ENCODE assay signal across 8 cellular contexts in genomic region chr19:34171539-34171876, GRCh38. TPM values are rescaled to one million over a fixed set of nuclear protein-coding genes. Genes with fewer than 3 reads are reported as not detected.
A peak's percentile ranks its signal among the peaks of the same experiment; 100 is the strongest.
DNase-seq lines count a peak whose midpoint lies in the region; ATAC-seq, FAIRE-seq and TF ChIP-seq lines count a peak whose summit lies in the region.

No MANE protein-coding gene starts in this region.

- H3K27me3 ChIP-seq in osteoblast (ENCODE audit: insufficient read depth, low read length): peaks cover 6% of the 10 kb centered on the region

- H3K36me3 ChIP-seq in osteoblast (ENCODE audit: insufficient read depth, low read length): no peaks in the 10 kb centered on the region

- ATAC-seq in HG03097 (IDR thresholded peaks at IDR 0.05; ENCODE audit: low FRiP score, unreplicated experiment): peak; percentile 13

- peak overlapping the region; percentile 74 for H2AFZ ChIP-seq in osteoblast (ENCODE audit: low read length)

- FAIRE-seq in GM12891 (lab: Jason Lieb, UNC): no peak

- H3K4me1 ChIP-seq in osteoblast (ENCODE audit: insufficient read depth, low read length): peaks cover 36% of the 10 kb centered on the region

- H3K4me3 ChIP-seq in epithelial cell of proximal tubule (ENCODE audit: low read depth, low read length): peak overlapping the region; percentile 87
- peak overlapping the region; percentile 98 for H3K4me3 ChIP-seq in osteoblast (ENCODE audit: insufficient read depth, low read length)

- TF ChIP-seq POLR2A in GM12891 (IDR thresholded peaks at IDR 0.05; ENCODE audit: low read depth, low read length): no peak

- TF ChIP-seq CTCF in 22Rv1 (IDR thresholded peaks at IDR 0.05) (no peak), VCaP (conservative IDR thresholded peaks at IDR 0.05) (no peak), epithelial cell of proximal tubule (conservative IDR thresholded peaks at IDR 0.05; ENCODE audit: low read depth, low read length) (no peak), osteoblast (IDR thresholded peaks at IDR 0.05; ENCODE audit: extremely low read depth, low read depth, low read length) (no peak)

- H3K9me3 ChIP-seq in osteoblast (ENCODE audit: low read depth, low read length): no peaks in the 10 kb centered on the region

- H3K4me2 ChIP-seq in osteoblast (ENCODE audit: insufficient read depth, low read length): peak overlapping the region; percentile 84

- peak; percentile 29 for DNase-seq in GM12891 (ENCODE audit: insufficient read length, low spot score)
- no peak for DNase-seq in epithelial cell of proximal tubule (ENCODE audit: low read depth)
- DNase-seq in osteoblast (ENCODE audit: insufficient read length, low spot score, missing footprints): peak; percentile 87
- no peak for DNase-seq in hippocampal formation (lab: John Stamatoyannopoulos, UW)
- DNase-seq in HK-2 (ENCODE audit: unreplicated experiment): no peak

- H3K27ac ChIP-seq in 22Rv1: peak overlapping the region; percentile 96
- peak overlapping the region; percentile 100 for H3K27ac ChIP-seq in VCaP
- H3K27ac ChIP-seq in osteoblast (ENCODE audit: low read depth, low read length): peak overlapping the region; percentile 85

- H3K79me2 ChIP-seq in osteoblast (ENCODE audit: insufficient read depth, low read length): peaks cover 41% of the 10 kb centered on the region

- H4K20me1 ChIP-seq in osteoblast (ENCODE audit: insufficient read depth, low read length): peaks cover 34% of the 10 kb centered on the region

TF ChIP-seq in GM12891, 5 proteins besides CTCF, POLR2A, EP300 and RAD21:
- TF ChIP-seq TAF1 (IDR thresholded peaks at IDR 0.05; ENCODE audit: low read depth, low read length) (no peak), POLR2AphosphoS5 (IDR thresholded peaks at IDR 0.05; ENCODE audit: low read depth, low read length) (no peak), SPI1 (IDR thresholded peaks at IDR 0.05; ENCODE audit: low read depth, low read length) (peak; percentile 24; the same call in 1 of the 2 replicates), PAX5 (IDR thresholded peaks at IDR 0.05; ENCODE audit: insufficient read depth, low read length, severe bottlenecking) (no peak)

RNA-seq across cellular contexts. Expression of gene LSM14A, which starts 0.8 kb away (rescaled TPM):
- polyA plus RNA-seq in GM12891 (2012; ENCODE audit: low read depth, missing spikeins): 77.8 TPM
- total RNA-seq in epithelial cell of proximal tubule: 67.9 and 76.9 TPM in 2 replicates
- total RNA-seq in osteoblast: 77.8 and 85.8 TPM in 2 replicates

Comparison
In these comparisons a context has a peak if more than half of its experiments do, and no peak if none do; other contexts are left out.
1. DNase-seq: peak in GM12891 (single experiment) and osteoblast (single experiment); none in epithelial cell of proximal tubule (single experiment), hippocampal formation (0 of 2) and HK-2 (single experiment).
2. Peak in every context shown above with its lines, with median percentiles within 50 percentile points of each other: H3K27ac ChIP-seq.